ENCODE assay signal across 19 cellular contexts in genomic region chr2:120240901-120241429, GRCh38. TPM values are rescaled to one million over a fixed set of nuclear protein-coding genes. Genes with fewer than 3 reads are reported as not detected.
DNase-seq lines count a peak whose midpoint lies in the region; ATAC-seq and TF ChIP-seq lines count a peak whose summit lies in the region.
"Had no signal": no experiment of that assay in that cellular context is flagged by ENCODE, and none has a peak within 500 bp of the region (broad histone marks: within the 10 kb centered on the region; RNA-seq: fewer than 3 reads in every experiment).

No MANE protein-coding gene starts in this region.

- TF ChIP-seq POLR2A in gastrocnemius medialis (IDR thresholded peaks at IDR 0.05), result no peak

- no peaks in the 10 kb centered on the region for H3K27me3 ChIP-seq in gastrocnemius medialis
- H3K27me3 ChIP-seq: Peyer's patch had no signal

- no peaks in the 10 kb centered on the region for H3K9me3 ChIP-seq in gastrocnemius medialis

- no peaks in the 10 kb centered on the region for H3K36me3 ChIP-seq in gastrocnemius medialis
- H3K36me3 ChIP-seq: BLaER1 treated with 17β-estradiol and CSF1 and Interleukin-3, amounts not matched to agents 10 nM and 100 nM; Peyer's patch had no signal

- peaks cover 71% of the 10 kb centered on the region for H3K4me1 Mint-ChIP-seq in HFFc6 (ENCODE audit: low read depth)
- H3K4me1 Mint-ChIP-seq in endothelial cell (ENCODE audit: unreplicated experiment), result peaks cover 72% of the 10 kb centered on the region
- H3K4me1 Mint-ChIP-seq in naive thymus-derived CD8-positive, alpha-beta T cell, result peaks cover 0 to 4% (median 1%) of the 10 kb centered on the region in 4 donors
- H3K4me1 Mint-ChIP-seq: IgD-negative memory B cell had no signal

- H3K27ac Mint-ChIP-seq in HFFc6 (peak overlapping the region; percentile 8; the same call in 1 of the 2 replicates), endothelial cell (ENCODE audit: unreplicated experiment) (peak overlapping the region; percentile 52)
- peak overlapping the region in 1 of 10 donors; percentile 51 for H3K27ac Mint-ChIP-seq in naive thymus-derived CD8-positive, alpha-beta T cell
- H3K27ac Mint-ChIP-seq: CD8-positive, alpha-beta T cell; IgD-negative memory B cell had no signal

- H3K4me3 Mint-ChIP-seq in HFFc6 (no peak overlapping the region), endothelial cell (ENCODE audit: unreplicated experiment) (no peak overlapping the region)
- H3K4me3 Mint-ChIP-seq in naive thymus-derived CD8-positive, alpha-beta T cell, result no peak overlapping the region
- H3K4me3 Mint-ChIP-seq: CD8-positive, alpha-beta T cell; IgD-negative memory B cell had no signal

- H3K27me3 Mint-ChIP-seq in HFFc6 (ENCODE audit: insufficient read depth), result no peaks in the 10 kb centered on the region
- H3K27me3 Mint-ChIP-seq in endothelial cell (ENCODE audit: unreplicated experiment), result peaks cover 19% of the 10 kb centered on the region
- H3K27me3 Mint-ChIP-seq in naive thymus-derived CD8-positive, alpha-beta T cell, result no peaks in the 10 kb centered on the region
- H3K27me3 Mint-ChIP-seq: IgD-negative memory B cell had no signal

- peak; percentile 73 for DNase-seq in cardiac septum (ENCODE audit: low spot score)
- no peak for DNase-seq in left ventricle myocardium superior
- no peak for DNase-seq in HFFc6
- no peak for DNase-seq in endothelial cell (ENCODE audit: low spot score)
- DNase-seq in gastrocnemius medialis, result no peak
- no peak for DNase-seq in DMS153 (lab: John Stamatoyannopoulos, UW)
- DNase-seq in GM03348 (ENCODE audit: low spot score), result no peak
- no peak for DNase-seq in naive thymus-derived CD8-positive, alpha-beta T cell
- DNase-seq: CD8-positive, alpha-beta T cell; Karpas-422; NCI-H1417 treated with DMSO at 0.1 percent for 48 hours; NCI-H1930; NCI-H345; NCI-H526; SHP77 had no signal

- POLR2A ChIA-PET in naive thymus-derived CD8-positive, alpha-beta T cell (lab: Charles Lee), result interaction anchor here (1.4 kb wide), 1 partner anchor 11 kb away, joined by 6 read pairs; the partner anchor contains the start of gene RALB

- in situ Hi-C loops in gastrocnemius medialis (cut with MboI; ENCODE audit: low sequenced_read_pairs in 4 of 4), result no loop called here

- peaks cover 7 to 11% of the 10 kb centered on the region in 2 donors for H3K4me1 ChIP-seq in gastrocnemius medialis

- H3K36me3 Mint-ChIP-seq in HFFc6 (ENCODE audit: low read depth) (no peaks in the 10 kb centered on the region; the same call in 1 of the 2 replicates), endothelial cell (ENCODE audit: low read depth, unreplicated experiment) (peaks cover 14% of the 10 kb centered on the region)
- no peaks in the 10 kb centered on the region for H3K36me3 Mint-ChIP-seq in naive thymus-derived CD8-positive, alpha-beta T cell
- H3K36me3 Mint-ChIP-seq: CD8-positive, alpha-beta T cell had no signal

- no peak for TF ChIP-seq CTCF in HFFc6 (IDR thresholded peaks at IDR 0.05)
- no peak for TF ChIP-seq CTCF in endothelial cell (IDR thresholded peaks at IDR 0.05; ENCODE audit: unreplicated experiment)
- TF ChIP-seq CTCF in gastrocnemius medialis (IDR thresholded peaks at IDR 0.05 in 4 of 5, conservative IDR thresholded peaks at IDR 0.05 in 1 of 5), result no peak

- peak overlapping the region in 3 of 4 donors; percentile 19 to 46 (median 34) for H3K27ac ChIP-seq in gastrocnemius medialis
- H3K27ac ChIP-seq: BLaER1 treated with 17β-estradiol and CSF1 and Interleukin-3, amounts not matched to agents 10 nM and 100 nM; SK-N-MC had no signal

- intact Hi-C loops in cardiac septum (cut with DNase I) (no loop called here), left ventricle myocardium superior (cut with micrococcal nuclease) (no loop called here), gastrocnemius medialis (cut with DNase I; ENCODE audit: low total_unique reads) (no loop called here)

- H3K4me3 ChIP-seq in gastrocnemius medialis, result no peak overlapping the region
- H3K4me3 ChIP-seq: BLaER1 treated with 17β-estradiol and CSF1 and Interleukin-3, amounts not matched to agents 10 nM and 100 nM; Peyer's patch; SK-N-MC had no signal

- no peak for ATAC-seq in left ventricle myocardium superior
- no peak for ATAC-seq in gastrocnemius medialis
- no peak for ATAC-seq in naive thymus-derived CD8-positive, alpha-beta T cell
- ATAC-seq: CD8-positive, alpha-beta T cell had no signal

- H3K9me3 Mint-ChIP-seq in HFFc6 (no peaks in the 10 kb centered on the region), endothelial cell (ENCODE audit: unreplicated experiment) (no peaks in the 10 kb centered on the region)
- H3K9me3 Mint-ChIP-seq in naive thymus-derived CD8-positive, alpha-beta T cell, result no peaks in the 10 kb centered on the region
- H3K9me3 Mint-ChIP-seq: CD8-positive, alpha-beta T cell had no signal

RNA-seq across cellular contexts. Expression of gene RALB, which starts 11.7 kb away (rescaled TPM):
- total RNA-seq in cardiac septum (49.9 TPM), left ventricle myocardium superior (52.6 TPM), endothelial cell (ENCODE audit: unreplicated experiment) (367 TPM), gastrocnemius medialis (10 to 100 TPM; 20.1 to 45.0 (median 30.4) TPM)
- total RNA-seq in HFFc6 (2021; fragmentation: NEBNext Ultra II Directional; extraction: Animal tissue kit (Norgen Biotek cat#: 25700)), result 10 to 100 TPM; 60.1 to 72.5 (median 69.2) TPM
- 10 to 100 TPM; 12.3 to 13.8 TPM for total RNA-seq in naive thymus-derived CD8-positive, alpha-beta T cell
- 10 to 100 TPM; 17.6 to 25.8 (median 19.1) TPM for polyA plus RNA-seq in naive thymus-derived CD8-positive, alpha-beta T cell

RNA-seq across cellular contexts. Expression of gene TMEM185B, which starts 17.8 kb away (rescaled TPM):
- 22.7 TPM for total RNA-seq in cardiac septum
- total RNA-seq in left ventricle myocardium superior, result 22.9 TPM
- total RNA-seq in HFFc6 (2021; fragmentation: NEBNext Ultra II Directional; extraction: Animal tissue kit (Norgen Biotek cat#: 25700)), result 10 to 100 TPM; 29.2 to 36.4 (median 31.3) TPM
- 38.4 TPM for total RNA-seq in endothelial cell (ENCODE audit: unreplicated experiment)
- total RNA-seq in gastrocnemius medialis, result 10 to 100 TPM; 10.8 to 23.5 (median 15.4) TPM
- total RNA-seq in naive thymus-derived CD8-positive, alpha-beta T cell, result 10 to 100 TPM; 18.5 to 20.5 TPM
- 10 to 100 TPM; 12.7 to 16.7 (median 13.8) TPM for polyA plus RNA-seq in naive thymus-derived CD8-positive, alpha-beta T cell
